17 cellular contexts compared by ENCODE assay signal in genomic region chrX:3175659-3176438, GRCh38.
DNase-seq lines count a peak whose midpoint lies in the region; ATAC-seq, FAIRE-seq and TF ChIP-seq lines count a peak whose summit lies in the region.
"Had no signal": no experiment of that assay in that cellular context is flagged by ENCODE, and none has a peak within 500 bp of the region (broad histone marks: within the 10 kb centered on the region; RNA-seq: fewer than 3 reads in every experiment).

No MANE protein-coding gene starts in this region.

- H3K9ac ChIP-seq in astrocyte (ENCODE audit: low read length) (peak overlapping the region; percentile 79), subcutaneous abdominal adipose tissue (ENCODE audit: low read length in 5 of 5) (no peak overlapping the region)

- no peak overlapping the region for H3K4me3 Mint-ChIP-seq in astrocyte (ENCODE audit: unreplicated experiment)
- H3K4me3 Mint-ChIP-seq: activated naive CD8-positive, alpha-beta T cell treated with anti-CD3 and anti-CD28 coated beads, Interleukin-2, amount 10 ng/mL, durations not matched to agents 7 days and 5 days; CD4-positive, alpha-beta memory T cell; H9; naive thymus-derived CD4-positive, alpha-beta T cell; stimulated activated naive CD8-positive, alpha-beta T cell treated with anti-CD3 and anti-CD28 coated beads, Interleukin-15, Interleukin-2, amounts not matched to agents 100 ng/mL and 50 ng/mL, for 24 hours had no signal

- DNase-seq in GM04504 (ENCODE audit: low read depth) = peak; percentile 48
- peak; percentile 56 for DNase-seq in astrocyte (ENCODE audit: low read depth)
- peak; percentile 54 for DNase-seq in islet precursor cell
- DNase-seq in coronary artery (ENCODE audit: low spot score) = no peak
- DNase-seq: activated naive CD8-positive, alpha-beta T cell treated with anti-CD3 and anti-CD28 coated beads, Interleukin-2, amount 10 ng/mL, durations not matched to agents 7 days and 5 days; CD4-positive, alpha-beta memory T cell; cortex of kidney; H9; left cardiac atrium; naive thymus-derived CD4-positive, alpha-beta T cell; right lobe of liver; SW 1271 had no signal

- H3K36me3 ChIP-seq in astrocyte (ENCODE audit: insufficient read depth, low read length) (no peaks in the 10 kb centered on the region), subcutaneous abdominal adipose tissue (ENCODE audit: control insufficient read depth in 5 of 5, insufficient read depth in 5 of 5, low read length in 5 of 5) (no peaks in the 10 kb centered on the region)
- H3K36me3 ChIP-seq: gastrocnemius medialis, right lobe of liver had no signal

- peak overlapping the region; percentile 91 for H3K27ac Mint-ChIP-seq in astrocyte (ENCODE audit: unreplicated experiment)
- H3K27ac Mint-ChIP-seq: activated naive CD8-positive, alpha-beta T cell treated with anti-CD3 and anti-CD28 coated beads, Interleukin-2, amount 10 ng/mL, durations not matched to agents 7 days and 5 days; CD4-positive, alpha-beta memory T cell; H9; naive thymus-derived CD4-positive, alpha-beta T cell; stimulated activated naive CD8-positive, alpha-beta T cell treated with anti-CD3 and anti-CD28 coated beads, Interleukin-15, Interleukin-2, amounts not matched to agents 100 ng/mL and 50 ng/mL, for 24 hours had no signal

- H3K4me3 ChIP-seq in astrocyte (ENCODE audit: insufficient read depth, low read depth, low read length) (no peak overlapping the region), subcutaneous abdominal adipose tissue (ENCODE audit: low read depth in 1 of 5, low read length in 5 of 5) (no peak overlapping the region), coronary artery (no peak overlapping the region)
- H3K4me3 ChIP-seq: gastrocnemius medialis, right lobe of liver had no signal

- peak overlapping the region; percentile 76 for H2AFZ ChIP-seq in astrocyte (ENCODE audit: low read depth, low read length)

- H3K79me2 ChIP-seq in astrocyte (ENCODE audit: insufficient read depth, low read length) = no peaks in the 10 kb centered on the region

- peaks cover 3% of the 10 kb centered on the region for H3K9me3 Mint-ChIP-seq in astrocyte (ENCODE audit: unreplicated experiment)
- H3K9me3 Mint-ChIP-seq: activated naive CD8-positive, alpha-beta T cell treated with anti-CD3 and anti-CD28 coated beads, Interleukin-2, amount 10 ng/mL, durations not matched to agents 7 days and 5 days; H9; stimulated activated naive CD8-positive, alpha-beta T cell treated with anti-CD3 and anti-CD28 coated beads, Interleukin-15, Interleukin-2, amounts not matched to agents 100 ng/mL and 50 ng/mL, for 24 hours had no signal

- H3K4me1 ChIP-seq in astrocyte (ENCODE audit: insufficient read depth, low read length) = peaks cover 12% of the 10 kb centered on the region
- H3K4me1 ChIP-seq in subcutaneous abdominal adipose tissue (ENCODE audit: control insufficient read depth in 5 of 5, insufficient read depth in 5 of 5, low read length in 5 of 5) = peaks cover 0 to 15% (median 2%) of the 10 kb centered on the region in 5 donors
- H3K4me1 ChIP-seq: gastrocnemius medialis, right lobe of liver had no signal

- peak overlapping the region; percentile 78 for H3K4me2 ChIP-seq in astrocyte (ENCODE audit: low read length)

- ATAC-seq in HG02798 (IDR thresholded peaks at IDR 0.05; ENCODE audit: poor library complexity, unreplicated experiment) (no peak), HG03135 (IDR thresholded peaks at IDR 0.05; ENCODE audit: unreplicated experiment) (no peak)
- ATAC-seq: gastrocnemius medialis; naive thymus-derived CD4-positive, alpha-beta T cell; right lobe of liver had no signal

- H3K9me3 ChIP-seq in astrocyte (ENCODE audit: insufficient read depth, low read depth, low read length) (no peaks in the 10 kb centered on the region), subcutaneous abdominal adipose tissue (ENCODE audit: control insufficient read depth in 5 of 5, low read length in 5 of 5) (no peaks in the 10 kb centered on the region)
- H3K9me3 ChIP-seq: gastrocnemius medialis, right lobe of liver had no signal

- H4K20me1 ChIP-seq in astrocyte (ENCODE audit: insufficient read depth, low read length) = no peaks in the 10 kb centered on the region

- H3K27me3 Mint-ChIP-seq in astrocyte (ENCODE audit: low read depth, unreplicated experiment) = no peaks in the 10 kb centered on the region
- H3K27me3 Mint-ChIP-seq: activated naive CD8-positive, alpha-beta T cell treated with anti-CD3 and anti-CD28 coated beads, Interleukin-2, amount 10 ng/mL, durations not matched to agents 7 days and 5 days; CD4-positive, alpha-beta memory T cell; naive thymus-derived CD4-positive, alpha-beta T cell; stimulated activated naive CD8-positive, alpha-beta T cell treated with anti-CD3 and anti-CD28 coated beads, Interleukin-15, Interleukin-2, amounts not matched to agents 100 ng/mL and 50 ng/mL, for 24 hours had no signal

- FAIRE-seq in astrocyte (lab: Jason Lieb, UNC) = peak; percentile 89

- TF ChIP-seq CTCF in astrocyte (IDR thresholded peaks at IDR 0.05; ENCODE audit: insufficient read depth, low read depth, low read length) = no peak
- TF ChIP-seq CTCF in coronary artery (IDR thresholded peaks at IDR 0.05) = no peak

- H3K4me1 Mint-ChIP-seq in astrocyte (ENCODE audit: low read depth, unreplicated experiment) = peaks cover 18% of the 10 kb centered on the region
- H3K4me1 Mint-ChIP-seq: activated naive CD8-positive, alpha-beta T cell treated with anti-CD3 and anti-CD28 coated beads, Interleukin-2, amount 10 ng/mL, durations not matched to agents 7 days and 5 days; CD4-positive, alpha-beta memory T cell had no signal

- peak overlapping the region; percentile 93 for H3K27ac ChIP-seq in astrocyte (ENCODE audit: low read depth, low read length)
- peak overlapping the region; percentile 19 for H3K27ac ChIP-seq in subcutaneous abdominal adipose tissue (ENCODE audit: low read depth, low read length)
- H3K27ac ChIP-seq in coronary artery = no peak overlapping the region
- H3K27ac ChIP-seq: right lobe of liver had no signal

- no peaks in the 10 kb centered on the region for H3K36me3 Mint-ChIP-seq in astrocyte (ENCODE audit: low read depth, unreplicated experiment)
- H3K36me3 Mint-ChIP-seq: activated naive CD8-positive, alpha-beta T cell treated with anti-CD3 and anti-CD28 coated beads, Interleukin-2, amount 10 ng/mL, durations not matched to agents 7 days and 5 days; CD4-positive, alpha-beta memory T cell; naive thymus-derived CD4-positive, alpha-beta T cell had no signal

- H3K27me3 ChIP-seq in astrocyte (ENCODE audit: insufficient read depth, low read length) = no peaks in the 10 kb centered on the region
- peaks cover 0 to 3% (median 0%) of the 10 kb centered on the region in 5 donors for H3K27me3 ChIP-seq in subcutaneous abdominal adipose tissue (ENCODE audit: control insufficient read depth in 5 of 5, insufficient read depth in 4 of 5, low read length in 5 of 5)
- H3K27me3 ChIP-seq: gastrocnemius medialis, right lobe of liver had no signal

Comparison
In these comparisons a context has a peak if more than half of its experiments do, and no peak if none do; other contexts are left out.
1. H3K27ac ChIP-seq: peak in astrocyte (single experiment) and subcutaneous abdominal adipose tissue (single experiment); none in coronary artery (0 of 2).